ENCODE assay signal across 8 cellular contexts in genomic region chr2:178195390-178196166, GRCh38. TPM values are rescaled to one million over a fixed set of nuclear protein-coding genes. Genes with fewer than 3 reads are reported as not detected.
A peak's percentile ranks its signal among the peaks of the same experiment; 100 is the strongest.
DNase-seq lines count a peak whose midpoint lies in the region; ATAC-seq and TF ChIP-seq lines count a peak whose summit lies in the region.

No MANE protein-coding gene starts in this region.

- POLR2A ChIA-PET in CD8-positive, alpha-beta memory T cell (lab: Charles Lee) = no interaction called here

- CTCF ChIA-PET in CD8-positive, alpha-beta memory T cell (lab: Charles Lee) = no interaction called here

- H3K4me2 ChIP-seq in MM.1S (ENCODE audit: low read depth, low read length) = peak overlapping the region; percentile 81
- H3K4me2 ChIP-seq in neural cell (ENCODE audit: low read length) = peak overlapping the region; percentile 96

- ATAC-seq in GM19035 (IDR thresholded peaks at IDR 0.05; ENCODE audit: unreplicated experiment) (no peak), HG03442 (IDR thresholded peaks at IDR 0.05; ENCODE audit: unreplicated experiment) (no peak)

- H3K27ac ChIP-seq in CD8-positive, alpha-beta memory T cell (ENCODE audit: low read depth, low read length) = no peak overlapping the region
- H3K27ac ChIP-seq in MM.1S (ENCODE audit: low read length) (no peak overlapping the region), duodenal mucosa (ENCODE audit: low read depth, low read length) (no peak overlapping the region), neural cell (ENCODE audit: low read length) (peak overlapping the region; percentile 57)

- H3K79me2 ChIP-seq in MM.1S (ENCODE audit: low read length) = no peaks in the 10 kb centered on the region
- H3K79me2 ChIP-seq in neural cell (replicated peaks; ENCODE audit: insufficient read depth, low read length) = no peaks in the 10 kb centered on the region

- TF ChIP-seq CTCF in MM.1S (IDR thresholded peaks at IDR 0.05; ENCODE audit: low read length) (no peak), neural cell (IDR thresholded peaks at IDR 0.05; ENCODE audit: poor library complexity, severe bottlenecking) (no peak)

- peaks cover 38 to 66% of the 10 kb centered on the region in 2 donors for H3K27me3 Mint-ChIP-seq in CD8-positive, alpha-beta memory T cell

- H3K4me3 Mint-ChIP-seq in CD8-positive, alpha-beta memory T cell = peak overlapping the region; percentile 58 to 80 (median 76)

- H3K9me3 Mint-ChIP-seq in CD8-positive, alpha-beta memory T cell = peaks cover 0 to 5% (median 0%) of the 10 kb centered on the region in 5 donors

- no peaks in the 10 kb centered on the region for H3K9me3 ChIP-seq in CD8-positive, alpha-beta memory T cell (ENCODE audit: low read length)
- H3K9me3 ChIP-seq in MM.1S (replicated peaks; ENCODE audit: insufficient read depth, low read length) (no peaks in the 10 kb centered on the region), duodenal mucosa (ENCODE audit: control insufficient read depth in 1 of 2, low read length in 2 of 2) (no peaks in the 10 kb centered on the region), neural cell (ENCODE audit: low read length) (no peaks in the 10 kb centered on the region)

- peak overlapping the region; percentile 38 for H3K4me3 ChIP-seq in CD8-positive, alpha-beta memory T cell (ENCODE audit: low read length)
- peak overlapping the region; percentile 90 for H3K4me3 ChIP-seq in MM.1S (ENCODE audit: low read length)
- H3K4me3 ChIP-seq in duodenal mucosa (ENCODE audit: low read depth in 1 of 2, low read length in 2 of 2) = peak overlapping the region; percentile 76
- H3K4me3 ChIP-seq in neural cell (ENCODE audit: low read length) = peak overlapping the region; percentile 98

- H3K9ac ChIP-seq in MM.1S (ENCODE audit: low read length) = peak overlapping the region; percentile 47; the same call in 1 of the 2 replicates
- H3K9ac ChIP-seq in duodenal mucosa (ENCODE audit: low read depth in 1 of 2, low read length in 2 of 2) = peak overlapping the region; percentile 35 to 45
- peak overlapping the region; percentile 83 for H3K9ac ChIP-seq in neural cell (ENCODE audit: low read length)

- TF ChIP-seq EP300 in neural cell (conservative IDR thresholded peaks at IDR 0.05; ENCODE audit: poor library complexity, severe bottlenecking) = no peak

- peaks cover 6% of the 10 kb centered on the region for H3K4me1 ChIP-seq in CD8-positive, alpha-beta memory T cell (ENCODE audit: insufficient read depth, low read length)
- H3K4me1 ChIP-seq in MM.1S (ENCODE audit: low read length) (no peaks in the 10 kb centered on the region), duodenal mucosa (ENCODE audit: control insufficient read depth in 1 of 2, insufficient read depth in 2 of 2, low read length in 2 of 2) (peaks cover 13 to 14% of the 10 kb centered on the region in 2 donors)

- peaks cover 15 to 31% (median 16%) of the 10 kb centered on the region in 3 donors for H3K4me1 Mint-ChIP-seq in CD8-positive, alpha-beta memory T cell

- peak overlapping the region in 1 of 8 donors; percentile 37 for H3K27ac Mint-ChIP-seq in CD8-positive, alpha-beta memory T cell

- peaks cover 6% of the 10 kb centered on the region for H3K27me3 ChIP-seq in CD8-positive, alpha-beta memory T cell (ENCODE audit: insufficient read depth, low read length, poor library complexity, severe bottlenecking)
- H3K27me3 ChIP-seq in MM.1S (replicated peaks; ENCODE audit: insufficient read depth, low read length) = peaks cover 13% of the 10 kb centered on the region; the same call in 1 of the 2 replicates
- H3K27me3 ChIP-seq in duodenal mucosa (ENCODE audit: control insufficient read depth in 1 of 2, insufficient read depth in 2 of 2, low read length in 2 of 2) = peaks cover 19 to 51% of the 10 kb centered on the region in 2 donors
- H3K27me3 ChIP-seq in neural cell (ENCODE audit: insufficient read depth, low read depth, low read length) = peaks cover 26% of the 10 kb centered on the region

- TF ChIP-seq RAD21 in neural cell (conservative IDR thresholded peaks at IDR 0.05) = no peak

- H4K20me1 ChIP-seq in MM.1S (ENCODE audit: insufficient read depth, low read length) = no peaks in the 10 kb centered on the region
- no peaks in the 10 kb centered on the region for H4K20me1 ChIP-seq in neural cell (ENCODE audit: insufficient read depth)

- H3K36me3 ChIP-seq in CD8-positive, alpha-beta memory T cell (ENCODE audit: insufficient read depth, low read length) = no peaks in the 10 kb centered on the region
- H3K36me3 ChIP-seq in MM.1S (replicated peaks; ENCODE audit: insufficient read depth, low read length) (no peaks in the 10 kb centered on the region), duodenal mucosa (ENCODE audit: control insufficient read depth in 1 of 2, insufficient read depth in 2 of 2, low read length in 2 of 2) (no peaks in the 10 kb centered on the region), neural cell (ENCODE audit: insufficient read depth, low read length) (no peaks in the 10 kb centered on the region)

- no peak for DNase-seq in CD8-positive, alpha-beta memory T cell
- no peak for DNase-seq in MM.1S
- DNase-seq in hepatic stellate cell (ENCODE audit: low spot score) = no peak
- no peak for DNase-seq in DMS53 treated with DMSO at 0.1 percent for 48 hours (lab: John Stamatoyannopoulos, UW; ENCODE audit: unreplicated experiment)

- peaks cover 0 to 2% (median 0%) of the 10 kb centered on the region in 3 donors for H3K36me3 Mint-ChIP-seq in CD8-positive, alpha-beta memory T cell

- H2AFZ ChIP-seq in MM.1S (ENCODE audit: low read length) (peak overlapping the region; percentile 94), neural cell (ENCODE audit: low read depth, low read length) (peak overlapping the region; percentile 65)

- 0 out of 2 replicates have a peak, but pooled peaks cover 3% of the 10 kb centered on the region for H3F3A ChIP-seq in MM.1S (ENCODE audit: insufficient read depth, low read length)
- no peaks in the 10 kb centered on the region for H3F3A ChIP-seq in neural cell (ENCODE audit: insufficient read depth, low read length, poor library complexity, severe bottlenecking)

- H3K9me2 ChIP-seq in MM.1S (replicated peaks; ENCODE audit: insufficient read depth, low read length) (no peaks in the 10 kb centered on the region), neural cell (ENCODE audit: insufficient read depth, low read length) (no peaks in the 10 kb centered on the region)

TF ChIP-seq in neural cell, 6 proteins besides CTCF, POLR2A, EP300 and RAD21:
- TF ChIP-seq MXI1 (conservative IDR thresholded peaks at IDR 0.05; ENCODE audit: poor library complexity, severe bottlenecking) (no peak), POLR2AphosphoS5 (IDR thresholded peaks at IDR 0.05) (no peak), TAF1 (IDR thresholded peaks at IDR 0.05; ENCODE audit: low read depth) (no peak), REST (IDR thresholded peaks at IDR 0.05; ENCODE audit: borderline replicate concordance) (no peak), SMC3 (conservative IDR thresholded peaks at IDR 0.05; ENCODE audit: poor library complexity) (no peak), EZH2 (IDR thresholded peaks at IDR 0.05; ENCODE audit: borderline replicate concordance, insufficient read depth, low read length, poor library complexity, severe bottlenecking) (no peak)

RNA-seq across cellular contexts. Expression of gene OSBPL6, which starts 1.3 kb away (rescaled TPM):
- total RNA-seq in CD8-positive, alpha-beta memory T cell = 1 to 10 TPM; 1.2 to 1.6 TPM
- 0.33 TPM for polyA plus RNA-seq in CD8-positive, alpha-beta memory T cell
- polyA plus RNA-seq in neural cell = 11.8 and 12.8 TPM in 2 replicates
- polyA minus RNA-seq in neural cell = 14.1 and 18.4 TPM in 2 replicates

Comparison
In these comparisons a context has a peak if more than half of its experiments do, and no peak if none do; other contexts are left out.
1. H3K4me3 ChIP-seq: peak in every context shown above with its lines; median percentile 98 in neural cell; 90 in MM.1S; 76 in duodenal mucosa; 38 in CD8-positive, alpha-beta memory T cell.